ENCODE assay signal across 16 cellular contexts in the genomic region with DNA sequence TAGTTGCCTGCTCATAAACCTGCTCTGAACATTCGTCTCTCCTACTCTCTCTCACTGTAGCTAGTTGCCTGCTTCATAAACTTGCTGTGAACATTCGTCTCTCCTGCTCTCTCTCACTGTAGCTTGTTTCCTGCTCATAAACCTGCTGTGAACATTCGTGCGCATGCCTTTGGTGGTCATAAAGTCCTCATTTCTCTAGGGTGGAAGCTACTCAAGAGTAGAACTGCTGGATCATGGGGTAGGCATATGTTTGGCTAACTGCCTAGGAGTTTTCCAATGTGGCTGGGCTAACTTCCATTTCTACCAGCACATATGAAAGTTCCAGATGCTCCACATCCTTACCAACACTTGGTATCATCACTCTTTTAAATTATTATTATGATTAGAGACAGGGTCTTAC.
"Had no signal": no experiment of that assay in that cellular context is flagged by ENCODE, and none has a peak within 500 bp of the region (broad histone marks: within the 10 kb centered on the region; RNA-seq: fewer than 3 reads in every experiment).

No MANE protein-coding gene starts in this region.

- H3K27me3 ChIP-seq: suprapubic skin, transverse colon had no signal

- H3K9me3 Mint-ChIP-seq: activated naive CD8-positive, alpha-beta T cell treated with anti-CD3 and anti-CD28 coated beads for 36 hours; effector memory CD8-positive, alpha-beta T cell; stimulated activated naive CD8-positive, alpha-beta T cell treated with anti-CD3 and anti-CD28 coated beads, Interleukin-15, amount 100 ng/mL, for 72 hours had no signal

- H3K4me1 ChIP-seq: suprapubic skin, transverse colon had no signal

- H3K9me3 ChIP-seq: suprapubic skin, transverse colon had no signal

- H3K4me1 Mint-ChIP-seq: activated CD4-positive, alpha-beta T cell treated with anti-CD3 and anti-CD28 coated beads for 36 hours; activated naive CD8-positive, alpha-beta T cell treated with anti-CD3 and anti-CD28 coated beads for 36 hours; stimulated activated naive CD8-positive, alpha-beta T cell treated with anti-CD3 and anti-CD28 coated beads, Interleukin-15, amount 100 ng/mL, for 72 hours had no signal

- ATAC-seq: activated CD4-positive, alpha-beta T cell treated with anti-CD3 and anti-CD28 coated beads for 36 hours; effector memory CD8-positive, alpha-beta T cell; left lobe of liver; stimulated activated naive CD8-positive, alpha-beta T cell treated with anti-CD3 and anti-CD28 coated beads, Interleukin-15, amount 100 ng/mL, for 72 hours; WTC11 had no signal

- H3K4me3 ChIP-seq: suprapubic skin, transverse colon had no signal

- H3K27ac ChIP-seq: suprapubic skin had no signal

- DNase-seq: activated CD4-positive, alpha-beta T cell treated with anti-CD3 and anti-CD28 coated beads for 36 hours; activated CD4-positive, alpha-beta T cell treated with anti-CD3 and anti-CD28 coated beads, Interleukin-2, amount 50 U/mL, for 48 hours; activated naive CD8-positive, alpha-beta T cell treated with anti-CD3 and anti-CD28 coated beads for 36 hours; amygdala; effector memory CD8-positive, alpha-beta T cell; foreskin melanocyte; glutamatergic neuron; mammary epithelial cell; midbrain; stimulated activated naive CD8-positive, alpha-beta T cell treated with anti-CD3 and anti-CD28 coated beads, Interleukin-15, amount 100 ng/mL, for 72 hours; transverse colon had no signal

- FAIRE-seq: keratinocyte had no signal

- H3K27ac Mint-ChIP-seq: activated CD4-positive, alpha-beta T cell treated with anti-CD3 and anti-CD28 coated beads for 36 hours; effector memory CD8-positive, alpha-beta T cell; progenitor cell of endocrine pancreas; stimulated activated naive CD8-positive, alpha-beta T cell treated with anti-CD3 and anti-CD28 coated beads, Interleukin-15, amount 100 ng/mL, for 72 hours; WTC11 had no signal

- H3K27me3 Mint-ChIP-seq: activated CD4-positive, alpha-beta T cell treated with anti-CD3 and anti-CD28 coated beads for 36 hours; activated naive CD8-positive, alpha-beta T cell treated with anti-CD3 and anti-CD28 coated beads for 36 hours; effector memory CD8-positive, alpha-beta T cell; progenitor cell of endocrine pancreas; stimulated activated naive CD8-positive, alpha-beta T cell treated with anti-CD3 and anti-CD28 coated beads, Interleukin-15, amount 100 ng/mL, for 72 hours had no signal

- H3K4me3 Mint-ChIP-seq: activated CD4-positive, alpha-beta T cell treated with anti-CD3 and anti-CD28 coated beads for 36 hours; activated naive CD8-positive, alpha-beta T cell treated with anti-CD3 and anti-CD28 coated beads for 36 hours; effector memory CD8-positive, alpha-beta T cell; stimulated activated naive CD8-positive, alpha-beta T cell treated with anti-CD3 and anti-CD28 coated beads, Interleukin-15, amount 100 ng/mL, for 72 hours; WTC11 had no signal
